ENCODE assay signal across 11 cellular contexts in genomic region chr9:137305788-137306545, GRCh38. TPM values are rescaled to one million over a fixed set of nuclear protein-coding genes. Genes with fewer than 3 reads are reported as not detected.
DNase-seq lines count a peak whose midpoint lies in the region; ATAC-seq, FAIRE-seq and TF ChIP-seq lines count a peak whose summit lies in the region.
"Had no signal": no experiment of that assay in that cellular context is flagged by ENCODE, and none has a peak within 500 bp of the region (broad histone marks: within the 10 kb centered on the region; RNA-seq: fewer than 3 reads in every experiment).

No MANE protein-coding gene starts in this region.

- CTCF ChIA-PET in Panc1 (lab: Charles Lee) (interaction anchor here (0.6 kb wide), 3 partner anchors 14 to 268 kb away, joined by 3 to 7 read pairs (median 3); no protein-coding TSS in a partner anchor), endothelial cell of umbilical vein (lab: Charles Lee) (interaction anchor here (0.8 to 3.0 kb wide), 9 partner anchors 10 to 117 kb away, joined by 3 to 14 read pairs (median 5); partner anchors contain the start of gene EXD3)

- H3K79me1 ChIP-seq in neuronal stem cell (ENCODE audit: low read depth, low read length), result peaks cover 6% of the 10 kb centered on the region

- H3K23ac ChIP-seq in neuronal stem cell (ENCODE audit: low read depth, low read length, poor library complexity), result peak overlapping the region; percentile 92

- peaks cover 0 to 13% (median 8%) of the 10 kb centered on the region in 11 experiments; a peak in 17 of 22 replicates for H4K20me1 ChIP-seq in BLaER1 treated with 17β-estradiol and CSF1 and Interleukin-3, amounts not matched to agents 10 nM and 100 nM
- H4K20me1 ChIP-seq in endothelial cell of umbilical vein (replicated peaks; ENCODE audit: control insufficient read depth, extremely low read depth, insufficient read depth, low read length), result no peaks in the 10 kb centered on the region

- peak overlapping the region; percentile 100 for H3K14ac ChIP-seq in neuronal stem cell (ENCODE audit: low read length)

- no TSS peak for BruUV-seq in Panc1 (replicated peaks; lab: Mats Ljungman, UMichigan)
- TSS peak; percentile 32 for BruUV-seq in endothelial cell of umbilical vein (replicated peaks; lab: Mats Ljungman, UMichigan)

- dilution Hi-C loops in endothelial cell of umbilical vein (cut with MboI; ENCODE audit: extremely low pct_ligation_motif_present, low sequenced_read_pairs), result no loop called here

- TF ChIP-seq POLR2A in endothelial cell of umbilical vein (IDR thresholded peaks at IDR 0.05; ENCODE audit: low read depth, low read length), result peak; percentile 35

- no peaks in the 10 kb centered on the region for H3K9me3 ChIP-seq in BLaER1 treated with 17β-estradiol and CSF1 and Interleukin-3, amounts not matched to agents 10 nM and 100 nM (replicated peaks in 1 of 11)
- H3K9me3 ChIP-seq in Panc1 (ENCODE audit: control insufficient read depth, insufficient read depth, low read depth, low read length) (no peaks in the 10 kb centered on the region), endothelial cell of umbilical vein (replicated peaks; ENCODE audit: control insufficient read depth, insufficient read depth, low read length) (no peaks in the 10 kb centered on the region), neuronal stem cell (replicated peaks in 1 of 2; ENCODE audit: control insufficient read depth in 2 of 2, insufficient read depth in 1 of 2, low read depth in 1 of 2, low read length in 2 of 2) (no peaks in the 10 kb centered on the region)

- peak overlapping the region; percentile 1 for H4K91ac ChIP-seq in neuronal stem cell (ENCODE audit: low read depth, low read length, poor library complexity)

- H3K4me3 ChIP-seq in BLaER1 treated with 17β-estradiol and CSF1 and Interleukin-3, amounts not matched to agents 10 nM and 100 nM, result peak overlapping the region; percentile 5 to 57 (median 44); a peak in 15 of 20 replicates
- H3K4me3 ChIP-seq in Panc1 (ENCODE audit: low read depth in 2 of 2, low read length in 2 of 2), result no peak overlapping the region
- H3K4me3 ChIP-seq in endothelial cell of umbilical vein (replicated peaks in 1 of 3; ENCODE audit: insufficient read depth in 1 of 3, low read depth in 1 of 3, low read length in 3 of 3), result no peak overlapping the region
- H3K4me3 ChIP-seq in neuronal stem cell (ENCODE audit: low read length in 2 of 2), result no peak overlapping the region

- no CpG with 5 or more reads among the region's 22 CpGs for WGBS in neuronal stem cell (ENCODE audit: extremely low coverage in 2 of 2, insufficient read length in 2 of 2, insufficient replicate concordance in 1 of 2), 2 donors

- DNase-seq in Panc1 (ENCODE audit: low read depth, low spot score) (no peak), endothelial cell of umbilical vein (ENCODE audit: low read depth, low spot score) (peak; percentile 69), neuronal stem cell (ENCODE audit: low spot score) (no peak), HT-29 (ENCODE audit: low spot score) (no peak)
- DNase-seq: NCI-H1436 treated with DMSO at 0.1 percent for 48 hours had no signal

- H3K27me3 ChIP-seq in BLaER1 treated with 17β-estradiol and CSF1 and Interleukin-3, amounts not matched to agents 10 nM and 100 nM, result peaks cover 8 to 11% (median 10%) of the 10 kb centered on the region in 11 experiments
- H3K27me3 ChIP-seq in Panc1 (ENCODE audit: control insufficient read depth, insufficient read depth, low read length) (no peaks in the 10 kb centered on the region), endothelial cell of umbilical vein (ENCODE audit: control insufficient read depth in 2 of 2, insufficient read depth in 2 of 2, low read length in 2 of 2) (no peaks in the 10 kb centered on the region), neuronal stem cell (ENCODE audit: control insufficient read depth in 3 of 3, insufficient read depth in 3 of 3, low read depth in 1 of 3, low read length in 3 of 3) (peaks cover 0 to 5% (median 3%) of the 10 kb centered on the region in 3 experiments)

- H3K4me2 ChIP-seq in BLaER1 treated with 17β-estradiol and CSF1 and Interleukin-3, amounts not matched to agents 10 nM and 100 nM, result peak overlapping the region; percentile 96 to 100 (median 98)
- peak overlapping the region; percentile 31 for H3K4me2 ChIP-seq in endothelial cell of umbilical vein (ENCODE audit: insufficient read depth, low read length)
- no peak overlapping the region for H3K4me2 ChIP-seq in neuronal stem cell (ENCODE audit: insufficient read depth, low read length, poor library complexity, severe bottlenecking)

- H3K9ac ChIP-seq in BLaER1 treated with 17β-estradiol and CSF1 and Interleukin-3, amounts not matched to agents 10 nM and 100 nM, result peak overlapping the region; percentile 45 to 81 (median 70); a peak in 20 of 22 replicates
- H3K9ac ChIP-seq in endothelial cell of umbilical vein (replicated peaks; ENCODE audit: extremely low read depth, insufficient read depth, low read length) (peak overlapping the region; percentile 58), neuronal stem cell (ENCODE audit: low read depth, low read length, poor library complexity) (peak overlapping the region; percentile 75)

- peaks cover 63 to 93% (median 88%) of the 10 kb centered on the region in 10 experiments for H3K4me1 ChIP-seq in BLaER1 treated with 17β-estradiol and CSF1 and Interleukin-3, amounts not matched to agents 10 nM and 100 nM
- H3K4me1 ChIP-seq in Panc1 (ENCODE audit: control insufficient read depth, insufficient read depth, low read length), result peaks cover 40% of the 10 kb centered on the region
- H3K4me1 ChIP-seq in endothelial cell of umbilical vein (ENCODE audit: control insufficient read depth, extremely low read depth, insufficient read depth, low read length), result peaks cover 36% of the 10 kb centered on the region
- H3K4me1 ChIP-seq in neuronal stem cell (ENCODE audit: control insufficient read depth in 2 of 2, insufficient read depth in 1 of 2, low read depth in 1 of 2, low read length in 2 of 2), result peaks cover 49 to 50% of the 10 kb centered on the region in 2 donors

- H2BK120ac ChIP-seq in neuronal stem cell (ENCODE audit: low read depth, low read length), result peak overlapping the region; percentile 95

- no peaks in the 10 kb centered on the region for H3K9me1 ChIP-seq in endothelial cell of umbilical vein (replicated peaks; ENCODE audit: control insufficient read depth, extremely low read depth, insufficient read depth, low read length)

- peak overlapping the region; percentile 100 for H2BK12ac ChIP-seq in neuronal stem cell (ENCODE audit: low read length)

- no peak for TF ChIP-seq CTCF in Panc1 (IDR thresholded peaks at IDR 0.05)
- no peak for TF ChIP-seq CTCF in endothelial cell of umbilical vein (IDR thresholded peaks at IDR 0.05; ENCODE audit: extremely low read depth in 1 of 2, insufficient read depth in 1 of 2, low read depth in 1 of 2, low read length in 2 of 2)

- in situ Hi-C loops in Panc1 (cut with HindIII; ENCODE audit: low pct_unique_long_range_greater_than_20kb, low sequenced_read_pairs), result no loop called here

- peak overlapping the region; percentile 71 for H2AFZ ChIP-seq in endothelial cell of umbilical vein (ENCODE audit: low read depth, low read length)
- peak overlapping the region; percentile 60 for H2AFZ ChIP-seq in neuronal stem cell (ENCODE audit: low read length)

- H3K79me2 ChIP-seq in endothelial cell of umbilical vein (ENCODE audit: control insufficient read depth, insufficient read depth, low read length), result peaks cover 6% of the 10 kb centered on the region

- peak overlapping the region; percentile 34 to 88 (median 80); a peak in 21 of 22 replicates for H3K27ac ChIP-seq in BLaER1 treated with 17β-estradiol and CSF1 and Interleukin-3, amounts not matched to agents 10 nM and 100 nM
- H3K27ac ChIP-seq in Panc1 (ENCODE audit: low read length) (peak overlapping the region; percentile 61), endothelial cell of umbilical vein (ENCODE audit: insufficient read depth, low read depth, low read length) (peak overlapping the region; percentile 97), neuronal stem cell (replicated peaks; ENCODE audit: low read length) (peak overlapping the region; percentile 96)

- peak overlapping the region; percentile 98 for H2BK5ac ChIP-seq in neuronal stem cell (ENCODE audit: low read length)

- peak overlapping the region; percentile 100 for H2AK5ac ChIP-seq in neuronal stem cell (ENCODE audit: low read depth, low read length)

- intact Hi-C loops in Panc1 (cut with micrococcal nuclease; ENCODE audit: unreplicated experiment), result no loop called here
- intact Hi-C loops in endothelial cell of umbilical vein (cut with micrococcal nuclease), result loop anchor here (1.0 to 2.0 kb wide), 4 partner anchors 10 to 33 kb away; no protein-coding TSS in a partner anchor

- peak; percentile 89 for FAIRE-seq in endothelial cell of umbilical vein (lab: Jason Lieb, UNC)

- peak overlapping the region; percentile 100 for H2BK15ac ChIP-seq in neuronal stem cell (ENCODE audit: low read length)

- H3K4ac ChIP-seq in neuronal stem cell (ENCODE audit: low read length), result peak overlapping the region; percentile 99

- peak overlapping the region; percentile 87 for H4K8ac ChIP-seq in neuronal stem cell (ENCODE audit: low read depth, low read length)

- no peaks in the 10 kb centered on the region for H3K36me3 ChIP-seq in BLaER1 treated with 17β-estradiol and CSF1 and Interleukin-3, amounts not matched to agents 10 nM and 100 nM
- H3K36me3 ChIP-seq in Panc1 (ENCODE audit: control insufficient read depth, insufficient read depth, low read length) (no peaks in the 10 kb centered on the region), endothelial cell of umbilical vein (ENCODE audit: control insufficient read depth in 2 of 2, extremely low read depth in 1 of 2, insufficient read depth in 2 of 2, low read length in 2 of 2) (no peaks in the 10 kb centered on the region), neuronal stem cell (replicated peaks in 1 of 2; ENCODE audit: control insufficient read depth in 2 of 2, insufficient read depth in 2 of 2, low read length in 2 of 2) (no peaks in the 10 kb centered on the region)

- POLR2A ChIA-PET in Panc1 (lab: Charles Lee) (interaction anchor here (0.6 kb wide), 1 partner anchor 10 kb away, joined by 9 read pairs; no protein-coding TSS in a partner anchor), endothelial cell of umbilical vein (lab: Charles Lee) (interaction anchor here (1.0 kb wide), 1 partner anchor 15 kb away, joined by 3 read pairs; no protein-coding TSS in a partner anchor)

- H3K18ac ChIP-seq in neuronal stem cell (ENCODE audit: low read length), result peak overlapping the region; percentile 99

- ATAC-seq in Panc1 (no peak), HG03571 (IDR thresholded peaks at IDR 0.05; ENCODE audit: unreplicated experiment) (no peak), HG02852 (IDR thresholded peaks at IDR 0.05; ENCODE audit: unreplicated experiment) (no peak)
- ATAC-seq in activated CD4-positive, CD25-positive, alpha-beta regulatory T cell treated with anti-CD3 and anti-CD28 coated beads, Interleukin-2, amount 50 U/mL, for 24 hours, result no peak

RNA-seq across cellular contexts. Expression of gene NRARP, which starts 3.9 kb away (rescaled TPM):
- 16.9 TPM for total RNA-seq in Panc1 (2021; ENCODE audit: unreplicated experiment)
- 20.6 TPM for polyA plus RNA-seq in Panc1 (2012; ENCODE audit: insufficient read length)
- total RNA-seq in endothelial cell of umbilical vein, result 50.0 and 61.0 TPM in 2 replicates
- polyA plus RNA-seq in endothelial cell of umbilical vein, result 54.0 and 72.9 TPM in 2 replicates
- 30.9 and 40.4 TPM in 2 replicates for polyA plus RNA-seq in endothelial cell of umbilical vein (2011; cell fraction: cytosol; rRNA removed)
- polyA plus RNA-seq in endothelial cell of umbilical vein (2011; cell fraction: nucleus; rRNA removed), result 53.9 and 60.9 TPM in 2 replicates
- 19.3 and 25.5 TPM in 2 replicates for polyA plus RNA-seq in endothelial cell of umbilical vein (2012)
- polyA minus RNA-seq in endothelial cell of umbilical vein, result 16.6 and 27.9 TPM in 2 replicates
- 5.5 TPM for polyA minus RNA-seq in endothelial cell of umbilical vein (2011; cell fraction: cytosol; rRNA and poly(A)+ RNA removed)
- polyA minus RNA-seq in endothelial cell of umbilical vein (2011; cell fraction: nucleus; rRNA and poly(A)+ RNA removed), result 54.7 and 119 TPM in 2 replicates
- 51.2 TPM for polyA plus RNA-seq in neuronal stem cell (2013, experiment 1 of 2)
- polyA plus RNA-seq in neuronal stem cell (2013, experiment 2 of 2), result 51.6 TPM
- total RNA-seq in HT-29 (2014; rRNA removed; shearing (Covaris generic)), result 107 and 116 TPM in 2 replicates

RNA-seq across cellular contexts. Expression of gene TOR4A, which starts 28.4 kb away (rescaled TPM):
- total RNA-seq in Panc1 (2021; ENCODE audit: unreplicated experiment) (37.1 TPM), endothelial cell of umbilical vein (46.4 and 48.0 TPM in 2 replicates)
- polyA plus RNA-seq in Panc1 (2012; ENCODE audit: insufficient read length), result 33.1 TPM
- 32.4 and 45.7 TPM in 2 replicates for polyA plus RNA-seq in endothelial cell of umbilical vein
- polyA plus RNA-seq in endothelial cell of umbilical vein (2011; cell fraction: cytosol; rRNA removed), result 15.8 and 22.2 TPM in 2 replicates
- polyA plus RNA-seq in endothelial cell of umbilical vein (2011; cell fraction: nucleus; rRNA removed), result 15.9 and 17.7 TPM in 2 replicates
- 15.2 and 25.2 TPM in 2 replicates for polyA plus RNA-seq in endothelial cell of umbilical vein (2012)
- 17.2 and 24.1 TPM in 2 replicates for polyA minus RNA-seq in endothelial cell of umbilical vein
- polyA minus RNA-seq in endothelial cell of umbilical vein (2011; cell fraction: cytosol; rRNA and poly(A)+ RNA removed), result 22.7 TPM
- polyA minus RNA-seq in endothelial cell of umbilical vein (2011; cell fraction: nucleus; rRNA and poly(A)+ RNA removed), result 10.6 and 19.4 TPM in 2 replicates
- polyA plus RNA-seq in neuronal stem cell (2013, experiment 1 of 2), result 3.1 TPM
- 3.0 TPM for polyA plus RNA-seq in neuronal stem cell (2013, experiment 2 of 2)
- total RNA-seq in HT-29 (2014; rRNA removed; shearing (Covaris generic)), result 210 and 226 TPM in 2 replicates

RNA-seq across cellular contexts. Expression of gene NELFB, which starts 50.8 kb away (rescaled TPM):
- total RNA-seq in Panc1 (2021; ENCODE audit: unreplicated experiment) (62.4 TPM), endothelial cell of umbilical vein (70.2 and 76.1 TPM in 2 replicates)
- 94.0 TPM for polyA plus RNA-seq in Panc1 (2012; ENCODE audit: insufficient read length)
- 61.8 and 62.3 TPM in 2 replicates for polyA plus RNA-seq in endothelial cell of umbilical vein
- polyA plus RNA-seq in endothelial cell of umbilical vein (2011; cell fraction: cytosol; rRNA removed), result 58.8 and 77.9 TPM in 2 replicates
- 68.2 and 70.6 TPM in 2 replicates for polyA plus RNA-seq in endothelial cell of umbilical vein (2011; cell fraction: nucleus; rRNA removed)
- polyA plus RNA-seq in endothelial cell of umbilical vein (2012), result 63.3 and 64.5 TPM in 2 replicates
- polyA minus RNA-seq in endothelial cell of umbilical vein, result 33.7 and 42.3 TPM in 2 replicates
- 77.9 TPM for polyA minus RNA-seq in endothelial cell of umbilical vein (2011; cell fraction: cytosol; rRNA and poly(A)+ RNA removed)
- 14.0 and 17.6 TPM in 2 replicates for polyA minus RNA-seq in endothelial cell of umbilical vein (2011; cell fraction: nucleus; rRNA and poly(A)+ RNA removed)
- polyA plus RNA-seq in neuronal stem cell (2013, experiment 1 of 2), result 45.7 TPM
- polyA plus RNA-seq in neuronal stem cell (2013, experiment 2 of 2), result 46.2 TPM
- total RNA-seq in HT-29 (2014; rRNA removed; shearing (Covaris generic)), result 111 and 115 TPM in 2 replicates

RNA-seq across cellular contexts. Expression of gene STPG3, which starts 54.9 kb away (rescaled TPM):
- total RNA-seq in Panc1 (2021; ENCODE audit: unreplicated experiment), result 0.26 TPM
- polyA plus RNA-seq in Panc1 (2012; ENCODE audit: insufficient read length), result 0.28 TPM
- total RNA-seq in endothelial cell of umbilical vein, result not detected in 2 replicates
- not detected in 2 replicates for polyA plus RNA-seq in endothelial cell of umbilical vein
- polyA plus RNA-seq in endothelial cell of umbilical vein (2011; cell fraction: cytosol; rRNA removed), result not detected in 2 replicates
- polyA plus RNA-seq in endothelial cell of umbilical vein (2011; cell fraction: nucleus; rRNA removed), result not detected in 2 replicates
- 0.31 TPM in 1 of 2 replicates, not detected in the other for polyA plus RNA-seq in endothelial cell of umbilical vein (2012)
- not detected in 2 replicates for polyA minus RNA-seq in endothelial cell of umbilical vein
- polyA minus RNA-seq in endothelial cell of umbilical vein (2011; cell fraction: cytosol; rRNA and poly(A)+ RNA removed), result not detected
- not detected in 2 replicates for polyA minus RNA-seq in endothelial cell of umbilical vein (2011; cell fraction: nucleus; rRNA and poly(A)+ RNA removed)
- 0.07 TPM for polyA plus RNA-seq in neuronal stem cell (2013, experiment 1 of 2)
- polyA plus RNA-seq in neuronal stem cell (2013, experiment 2 of 2), result not detected
- total RNA-seq in HT-29 (2014; rRNA removed; shearing (Covaris generic)), result not detected in 2 replicates
- total RNA-seq: H4, progenitor cell of endocrine pancreas had no signal

Comparison
In these comparisons a context has a peak if more than half of its experiments do, and no peak if none do; other contexts are left out.
1. H3K4me3 ChIP-seq: peak in BLaER1 treated with 17β-estradiol and CSF1 and Interleukin-3, amounts not matched to agents 10 nM and 100 nM (10 of 10); none in Panc1 (0 of 2), endothelial cell of umbilical vein (0 of 3) and neuronal stem cell (0 of 2).
2. Peak in every context shown above with its lines, with median percentiles within 50 percentile points of each other: H3K27ac ChIP-seq and H3K9ac ChIP-seq.